10 cellular contexts compared by ENCODE assay signal in the genomic region with DNA sequence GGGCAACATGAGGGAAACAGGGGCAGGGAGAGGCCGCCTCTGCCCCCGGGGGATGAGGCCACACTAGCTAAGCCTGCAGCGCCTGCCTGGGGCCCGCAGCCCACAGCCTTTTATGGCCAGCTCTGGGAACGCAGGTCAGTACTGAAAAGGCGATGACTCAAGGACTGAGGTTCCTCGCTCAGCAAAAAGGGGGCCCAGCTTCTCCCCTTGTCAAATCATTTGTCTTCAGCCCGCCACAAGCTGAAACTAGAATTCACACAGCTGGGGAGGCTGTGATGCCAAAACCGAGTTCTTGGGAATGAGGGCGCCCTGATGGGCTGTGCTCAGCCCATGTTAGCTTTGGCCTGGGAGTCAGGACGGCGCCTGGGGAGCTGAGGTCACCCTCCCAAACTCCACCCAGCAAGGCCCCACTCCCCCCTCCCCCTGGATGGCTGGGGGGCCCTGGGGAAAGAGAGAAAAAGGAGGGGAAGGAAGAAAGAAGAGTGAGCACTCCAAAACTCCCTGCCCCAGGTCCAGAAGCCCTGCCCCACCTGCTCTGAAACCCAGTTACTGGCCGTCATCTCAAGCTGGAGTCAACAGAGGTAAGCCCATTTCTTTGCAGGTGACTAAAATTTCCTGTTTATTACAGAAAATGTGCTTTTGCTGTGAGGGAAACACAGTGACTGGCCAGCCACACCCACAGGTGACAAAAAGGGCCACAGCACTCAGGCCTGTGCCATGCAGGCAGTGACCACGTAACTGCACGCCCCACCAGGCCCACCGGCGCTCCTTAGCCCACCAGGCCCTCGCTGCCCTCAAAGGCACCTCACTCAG. TPM values are rescaled to one million over a fixed set of nuclear protein-coding genes. Genes with fewer than 3 reads are reported as not detected.
DNase-seq lines count a peak whose midpoint lies in the region; ATAC-seq, FAIRE-seq and TF ChIP-seq lines count a peak whose summit lies in the region.
"Had no signal": no experiment of that assay in that cellular context is flagged by ENCODE, and none has a peak within 500 bp of the region (broad histone marks: within the 10 kb centered on the region; RNA-seq: fewer than 3 reads in every experiment).

No MANE protein-coding gene starts in this region.

- peaks cover 38% of the 10 kb centered on the region for H3K36me3 Mint-ChIP-seq in central memory CD8-positive, alpha-beta T cell (ENCODE audit: insufficient read depth)

- H3K27ac ChIP-seq in AG04450 (ENCODE audit: low read depth, low read length) = peak overlapping the region; percentile 99
- peak overlapping the region; percentile 37 for H3K27ac ChIP-seq in PC-3 (ENCODE audit: low read length)
- peak overlapping the region; percentile 62 for H3K27ac ChIP-seq in mesodermal cell (ENCODE audit: low read depth, low read length, severe bottlenecking)
- peak overlapping the region; percentile 91 to 97 for H3K27ac ChIP-seq in tibial artery

- H3K4me3 Mint-ChIP-seq in central memory CD8-positive, alpha-beta T cell = peak overlapping the region; percentile 72

- H3K4me2 ChIP-seq in PC-3 (ENCODE audit: low read length) = 0 out of 2 replicates have a peak overlapping the region, but pooled peaks have one; percentile 6

- H3K4me3 ChIP-seq in AG04450 (ENCODE audit: low read depth, low read length) (peak overlapping the region; percentile 32), PC-3 (ENCODE audit: low read length) (no peak overlapping the region), mesodermal cell (ENCODE audit: extremely low read depth, insufficient read depth, low read length, poor library complexity, severe bottlenecking) (no peak overlapping the region), tibial artery (peak overlapping the region; percentile 36 to 40)

- DNase-seq in AG04450 (ENCODE audit: low read depth, low spot score) (peak; percentile 93), GM19239 (ENCODE audit: insufficient read length, low spot score) (no peak), PC-3 (no peak), tibial artery (peak; percentile 87 to 97), NCI-H2196 treated with DMSO at 0.1 percent for 48 hours (lab: John Stamatoyannopoulos, UW; ENCODE audit: unreplicated experiment) (no peak)
- no peak for DNase-seq in central memory CD8-positive, alpha-beta T cell (ENCODE audit: low spot score in 2 of 2)

- WGBS in mesodermal cell (ENCODE audit: insufficient coverage in 2 of 2), 2 experiments = 81 to 84% methylated on average over 13 to 14 of the region's 18 CpGs

- H3K27ac Mint-ChIP-seq in central memory CD8-positive, alpha-beta T cell (ENCODE audit: low read depth) = peak overlapping the region; percentile 94

- no peaks in the 10 kb centered on the region for H3K9me3 Mint-ChIP-seq in central memory CD8-positive, alpha-beta T cell

- intact Hi-C loops in PC-3 (cut with micrococcal nuclease) = no loop called here
- intact Hi-C loops in tibial artery (cut with DNase I; ENCODE audit: low total_unique reads) = no loop called here

- H3K36me3 ChIP-seq in PC-3 (ENCODE audit: low read depth, low read length) (peaks cover 17% of the 10 kb centered on the region), mesodermal cell (ENCODE audit: control insufficient read depth, insufficient read depth, low read length) (peaks cover 54% of the 10 kb centered on the region), tibial artery (peaks cover 3 to 14% (median 5%) of the 10 kb centered on the region in 3 donors)

- FAIRE-seq in GM19239 (lab: Jason Lieb, UNC) = peak; percentile 89

- TF ChIP-seq CTCF in AG04450 (IDR thresholded peaks at IDR 0.05; ENCODE audit: low read depth, low read length) (no peak), PC-3 (conservative IDR thresholded peaks at IDR 0.05; ENCODE audit: low read depth, low read length) (no peak), tibial artery (IDR thresholded peaks at IDR 0.05) (peak in 1 of 2 experiments; percentile 17)

- H2AFZ ChIP-seq in PC-3 (ENCODE audit: low read length) = no peak overlapping the region

- ATAC-seq in PC-3 (no peak), GM21717 (IDR thresholded peaks at IDR 0.05; ENCODE audit: unreplicated experiment) (no peak)
- no peak for ATAC-seq in central memory CD8-positive, alpha-beta T cell (replicated peaks; ENCODE audit: extremely low read depth, poor library complexity, severe bottlenecking)
- ATAC-seq: HCT116 had no signal

- H3K79me2 ChIP-seq in PC-3 (ENCODE audit: low read length) = peaks cover 91% of the 10 kb centered on the region

- peaks cover 81% of the 10 kb centered on the region for H3K4me1 Mint-ChIP-seq in central memory CD8-positive, alpha-beta T cell

- no peaks in the 10 kb centered on the region for H3K9me2 ChIP-seq in PC-3 (replicated peaks; ENCODE audit: low read length)

- H3K27me3 Mint-ChIP-seq in central memory CD8-positive, alpha-beta T cell = no peaks in the 10 kb centered on the region

- H4K20me1 ChIP-seq in PC-3 (ENCODE audit: low read length) = peaks cover 34% of the 10 kb centered on the region; the same call in 1 of the 2 replicates

- H3K4me1 ChIP-seq in PC-3 (ENCODE audit: insufficient read depth, low read length) (peaks cover 65% of the 10 kb centered on the region), mesodermal cell (ENCODE audit: control insufficient read depth, insufficient read depth, low read length, poor library complexity, severe bottlenecking) (peaks cover 58% of the 10 kb centered on the region), tibial artery (peaks cover 5 to 97% (median 87%) of the 10 kb centered on the region in 4 donors)

- CTCF ChIA-PET in AG04450 (lab: Charles Lee) = interaction anchor here (0.6 to 2.8 kb wide), 8 partner anchors 13 to 132 kb away, joined by 3 to 19 read pairs (median 4); a partner anchor contains a TSS
- CTCF ChIA-PET in PC-3 (lab: Charles Lee) = interaction anchor here (0.5 kb wide), 1 partner anchor 58 kb away, joined by 5 read pairs; no protein-coding TSS in a partner anchor

- H3K9ac ChIP-seq in PC-3 (ENCODE audit: low read length) = peak overlapping the region; percentile 1; the same call in 1 of the 2 replicates

- POLR2A ChIA-PET in AG04450 (lab: Yijun Ruan, JAX) = interaction anchor here (0.6 to 9.3 kb wide), 8 partner anchors 9 to 316 kb away, joined by 3 to 105 read pairs (median 4); a partner anchor contains a TSS
- POLR2A ChIA-PET in PC-3 (lab: Charles Lee; ENCODE audit: unreplicated experiment) = no interaction called here

- BruUV-seq in PC-3 (replicated peaks; lab: Mats Ljungman, UMichigan) = no TSS peak

- H3F3A ChIP-seq in PC-3 (ENCODE audit: low read length, unreplicated experiment) = peaks cover 11% of the 10 kb centered on the region

- H3K9me3 ChIP-seq in AG04450 (ENCODE audit: control insufficient read depth, insufficient read depth, low read length) = peaks cover 5% of the 10 kb centered on the region; the same call in 1 of the 2 replicates
- no peaks in the 10 kb centered on the region for H3K9me3 ChIP-seq in PC-3 (ENCODE audit: low read length)
- no peaks in the 10 kb centered on the region for H3K9me3 ChIP-seq in mesodermal cell (ENCODE audit: control insufficient read depth, low read length)
- no peaks in the 10 kb centered on the region for H3K9me3 ChIP-seq in tibial artery

- H3K27me3 ChIP-seq in AG04450 (ENCODE audit: control insufficient read depth, insufficient read depth, low read length) (no peaks in the 10 kb centered on the region), PC-3 (ENCODE audit: low read length) (no peaks in the 10 kb centered on the region), tibial artery (no peaks in the 10 kb centered on the region)

RNA-seq across cellular contexts. Expression of a gene that starts 13.7 kb away (rescaled TPM):
- polyA plus RNA-seq in AG04450 (2011; rRNA removed) = 56.1 and 77.7 TPM in 2 replicates
- polyA minus RNA-seq in AG04450 (2011; rRNA and poly(A)+ RNA removed) = 98.0 and 147 TPM in 2 replicates
- total RNA-seq in PC-3 (2014; rRNA removed) = 340 and 370 TPM in 2 replicates
- 41.5 TPM for polyA plus RNA-seq in mesodermal cell (2013, experiment 1 of 2)
- 36.3 TPM for polyA plus RNA-seq in mesodermal cell (2013, experiment 2 of 2)

RNA-seq across cellular contexts. Expression of a gene that starts 20.2 kb away (rescaled TPM):
- 0.02 and 0.04 TPM in 2 replicates for polyA plus RNA-seq in AG04450 (2011; rRNA removed)
- polyA minus RNA-seq in AG04450 (2011; rRNA and poly(A)+ RNA removed) = 0.09 TPM in 1 of 2 replicates, not detected in the other
- 14.5 and 30.5 TPM in 2 replicates for total RNA-seq in PC-3 (2014; rRNA removed)
- 4.0 TPM for polyA plus RNA-seq in mesodermal cell (2013, experiment 1 of 2)
- 3.1 TPM for polyA plus RNA-seq in mesodermal cell (2013, experiment 2 of 2)
- polyA plus RNA-seq: neural cell had no signal

RNA-seq across cellular contexts. Expression of a gene that starts 52.3 kb away (rescaled TPM):
- 3.7 and 5.1 TPM in 2 replicates for polyA plus RNA-seq in AG04450 (2011; rRNA removed)
- 6.6 and 9.0 TPM in 2 replicates for polyA minus RNA-seq in AG04450 (2011; rRNA and poly(A)+ RNA removed)
- 45.6 and 51.4 TPM in 2 replicates for total RNA-seq in PC-3 (2014; rRNA removed)
- polyA plus RNA-seq in mesodermal cell (2013, experiment 1 of 2) = 13.8 TPM
- polyA plus RNA-seq in mesodermal cell (2013, experiment 2 of 2) = 11.5 TPM

RNA-seq across cellular contexts. Expression of a gene that starts 54.3 kb away (rescaled TPM):
- 15.0 and 22.3 TPM in 2 replicates for polyA plus RNA-seq in AG04450 (2011; rRNA removed)
- 11.5 and 17.1 TPM in 2 replicates for polyA minus RNA-seq in AG04450 (2011; rRNA and poly(A)+ RNA removed)
- total RNA-seq in PC-3 (2014; rRNA removed) = 46.1 and 54.1 TPM in 2 replicates
- polyA plus RNA-seq in mesodermal cell (2013, experiment 1 of 2) = 50.2 TPM
- polyA plus RNA-seq in mesodermal cell (2013, experiment 2 of 2) = 42.8 TPM

RNA-seq across cellular contexts. Expression of a gene that starts 59.8 kb away (rescaled TPM):
- polyA plus RNA-seq in AG04450 (2011; rRNA removed) = 11.2 and 16.6 TPM in 2 replicates
- 7.7 and 12.2 TPM in 2 replicates for polyA minus RNA-seq in AG04450 (2011; rRNA and poly(A)+ RNA removed)
- total RNA-seq in PC-3 (2014; rRNA removed) = 24.9 and 31.3 TPM in 2 replicates
- 17.9 TPM for polyA plus RNA-seq in mesodermal cell (2013, experiment 1 of 2)
- 15.3 TPM for polyA plus RNA-seq in mesodermal cell (2013, experiment 2 of 2)

Comparison
In these comparisons a context has a peak if more than half of its experiments do, and no peak if none do; other contexts are left out.
1. DNase-seq: peak in AG04450 (single experiment) and tibial artery (2 of 2); none in GM19239 (single experiment), PC-3 (single experiment), central memory CD8-positive, alpha-beta T cell (0 of 2) and NCI-H2196 treated with DMSO at 0.1 percent for 48 hours (single experiment).
2. H3K27ac ChIP-seq: peak in every context shown above with its lines; median percentile 99 in AG04450; 94 in tibial artery; 62 in mesodermal cell; 37 in PC-3.
3. H3K4me3 ChIP-seq: peak in AG04450 (single experiment) and tibial artery (2 of 2); none in PC-3 (single experiment) and mesodermal cell (single experiment).